Comparison of ENCODE assay signal across 9 cellular contexts in the genomic region with DNA sequence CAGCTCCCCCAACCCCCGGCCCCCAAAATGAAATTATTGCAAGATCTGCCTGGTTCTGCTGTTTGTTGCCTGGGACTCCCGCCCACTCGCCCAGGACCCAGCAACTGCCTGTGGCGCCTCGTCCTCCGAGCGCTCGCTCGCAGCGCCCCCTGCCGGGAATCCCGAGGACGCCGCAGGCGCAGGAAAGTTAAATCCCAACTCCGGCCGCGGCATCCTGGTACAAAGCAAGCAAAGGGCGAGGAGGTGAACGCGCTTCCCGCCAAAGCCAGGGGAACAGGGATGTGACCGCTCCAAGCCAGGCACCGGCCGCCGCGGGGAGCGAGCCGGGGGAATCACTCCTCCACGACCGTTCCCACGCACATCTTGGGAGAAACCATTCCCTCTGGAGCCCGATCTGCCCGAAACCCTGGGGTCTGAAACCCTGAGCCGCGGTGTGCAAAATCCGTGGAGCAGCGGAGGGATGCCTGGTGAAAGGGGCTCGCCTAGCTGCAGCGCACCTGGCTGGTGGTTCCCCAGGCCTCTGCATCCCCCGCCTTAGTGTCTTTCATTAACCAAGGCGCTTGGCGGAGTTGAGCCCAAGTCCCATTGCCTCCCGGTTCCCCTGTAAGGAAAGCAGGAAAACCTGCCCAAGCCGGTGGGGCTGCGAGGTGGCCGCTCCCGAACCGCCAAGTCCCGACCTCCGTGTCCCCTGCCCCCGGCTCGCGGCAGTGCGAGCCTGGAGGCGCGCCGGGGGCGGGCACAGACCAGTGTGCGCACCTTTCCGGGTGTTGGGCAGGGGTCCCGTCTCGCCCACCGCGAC. TPM values are rescaled to one million over a fixed set of nuclear protein-coding genes. Genes with fewer than 3 reads are reported as not detected.
DNase-seq lines count a peak whose midpoint lies in the region; ATAC-seq and TF ChIP-seq lines count a peak whose summit lies in the region.
"Had no signal": no experiment of that assay in that cellular context is flagged by ENCODE, and none has a peak within 500 bp of the region (broad histone marks: within the 10 kb centered on the region; RNA-seq: fewer than 3 reads in every experiment).

No MANE protein-coding gene starts in this region.

- ATAC-seq in GM19351 (IDR thresholded peaks at IDR 0.05; ENCODE audit: unreplicated experiment) = peak; percentile 53
- no peak for ATAC-seq in GM18861 (IDR thresholded peaks at IDR 0.05; ENCODE audit: unreplicated experiment)

- peaks cover 6% of the 10 kb centered on the region for H3K36me3 Mint-ChIP-seq in chondrocyte (ENCODE audit: low read depth)

- H3K4me1 Mint-ChIP-seq in chondrocyte (ENCODE audit: low read depth) = peaks cover 55% of the 10 kb centered on the region

- peak overlapping the region; percentile 92 for H3K4me3 Mint-ChIP-seq in chondrocyte (ENCODE audit: unreplicated experiment)

- no peaks in the 10 kb centered on the region for H3K27me3 ChIP-seq in kidney epithelial cell (ENCODE audit: control insufficient read depth, insufficient read depth, low read length)

- H3K27ac Mint-ChIP-seq in chondrocyte (ENCODE audit: unreplicated experiment) = peak overlapping the region; percentile 96

- no peaks in the 10 kb centered on the region for H3K36me3 ChIP-seq in kidney epithelial cell (ENCODE audit: control insufficient read depth, insufficient read depth, low read length)

- no peaks in the 10 kb centered on the region for H3K27me3 Mint-ChIP-seq in chondrocyte (ENCODE audit: low read depth)

- peak overlapping the region; percentile 81 for H3K4me3 ChIP-seq in kidney epithelial cell (ENCODE audit: low read depth, low read length)

- TF ChIP-seq CTCF in chondrocyte (IDR thresholded peaks at IDR 0.05) = peak; percentile 92
- peak; percentile 93 for TF ChIP-seq CTCF in kidney epithelial cell (IDR thresholded peaks at IDR 0.05; ENCODE audit: insufficient read depth, low read length, poor library complexity, severe bottlenecking)

- H3K9me3 Mint-ChIP-seq in chondrocyte (ENCODE audit: low read depth) = no peaks in the 10 kb centered on the region

- DNase-seq in COLO668 (lab: John Stamatoyannopoulos, UW; ENCODE audit: unreplicated experiment) (peak; percentile 70), HS-5 (ENCODE audit: low read depth) (peak; percentile 76), SW 1271 (lab: John Stamatoyannopoulos, UW) (peak; percentile 63 to 88), chondrocyte (ENCODE audit: low spot score) (peak; percentile 96), kidney epithelial cell (ENCODE audit: low read depth) (no peak)
- peak; percentile 42 for DNase-seq in stimulated activated CD4-positive, alpha-beta T cell treated with anti-CD3 and anti-CD28 coated beads, Interleukin-12 subunit alpha, Interleukin-12 subunit beta, amount 100 ng/mL, for 4 hours

RNA-seq across cellular contexts. Expression of a gene that starts 1.2 kb away (rescaled TPM):
- 81.2 to 249 TPM (median 239 TPM) in 3 replicates for total RNA-seq in chondrocyte
- total RNA-seq in kidney epithelial cell = 4.0 and 4.7 TPM in 2 replicates
- total RNA-seq: activated CD8-positive, alpha-beta memory T cell treated with anti-CD3 and anti-CD28 coated beads for 36 hours had no signal

Comparison
In these comparisons a context has a peak if more than half of its experiments do, and no peak if none do; other contexts are left out.
1. RNA of a gene that starts 1.2 kb away (total RNA-seq): 81.2 to 249 TPM in chondrocyte; 4.0 to 4.7 TPM in kidney epithelial cell; every median in the first group is over 10 times any median in the second.